ENCODE assay signal across 8 cellular contexts in the genomic region with DNA sequence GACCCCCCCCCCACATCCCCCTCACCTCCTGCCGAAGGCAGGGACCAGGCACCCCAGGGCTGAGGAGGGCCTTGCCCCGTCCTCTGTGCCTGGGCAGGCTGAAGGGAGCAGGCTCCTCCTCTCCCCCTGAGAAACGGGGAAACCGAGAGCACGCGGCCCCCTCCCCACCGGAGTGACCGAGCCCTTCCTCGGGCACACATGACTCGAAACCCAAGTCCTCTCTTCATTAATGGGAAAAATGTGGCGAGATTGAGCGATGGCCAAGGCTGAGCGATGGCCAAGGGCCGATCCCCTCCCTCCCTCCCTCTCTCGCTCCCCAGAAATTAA. TPM values are rescaled to one million over a fixed set of nuclear protein-coding genes. Genes with fewer than 3 reads are reported as not detected.
A peak's percentile ranks its signal among the peaks of the same experiment; 100 is the strongest.
DNase-seq lines count a peak whose midpoint lies in the region; ATAC-seq and TF ChIP-seq lines count a peak whose summit lies in the region.

No MANE protein-coding gene starts in this region.

- H3K27ac ChIP-seq in breast epithelium = peak overlapping the region; percentile 93 to 96
- H3K27ac ChIP-seq in left lung = peak overlapping the region; percentile 48 to 56
- no peak overlapping the region for H3K27ac ChIP-seq in subcutaneous abdominal adipose tissue (ENCODE audit: low read depth, low read length)

- DNase-seq in breast epithelium (ENCODE audit: low spot score in 2 of 2) = no peak
- no peak for DNase-seq in left lung
- no peak for DNase-seq in AML-193 (lab: John Stamatoyannopoulos, UW)
- DNase-seq in NCI-H187 (lab: John Stamatoyannopoulos, UW) = no peak

- intact Hi-C loops in breast epithelium (cut with DNase I; ENCODE audit: low total_unique reads) (no loop called here), left lung (cut with DNase I) (no loop called here)

- TF ChIP-seq EP300 in Ishikawa (IDR thresholded peaks at IDR 0.05; ENCODE audit: borderline replicate concordance) = no peak

- TF ChIP-seq CTCF in breast epithelium (IDR thresholded peaks at IDR 0.05) (no peak), left lung (IDR thresholded peaks at IDR 0.05) (no peak)

- H3K4me1 ChIP-seq in breast epithelium = peaks cover 20 to 48% of the 10 kb centered on the region in 2 donors
- peaks cover 35 to 54% of the 10 kb centered on the region in 2 donors for H3K4me1 ChIP-seq in left lung
- peaks cover 6 to 36% (median 28%) of the 10 kb centered on the region in 5 donors for H3K4me1 ChIP-seq in subcutaneous abdominal adipose tissue (ENCODE audit: control insufficient read depth in 5 of 5, insufficient read depth in 5 of 5, low read length in 5 of 5)

- no peak for TF ChIP-seq RAD21 in Ishikawa (IDR thresholded peaks at IDR 0.05; ENCODE audit: low read depth)

- no peaks in the 10 kb centered on the region for H3K27me3 ChIP-seq in breast epithelium
- H3K27me3 ChIP-seq in left lung = peaks cover 0 to 34% of the 10 kb centered on the region in 2 donors
- peaks cover 0 to 5% (median 2%) of the 10 kb centered on the region in 5 donors for H3K27me3 ChIP-seq in subcutaneous abdominal adipose tissue (ENCODE audit: control insufficient read depth in 5 of 5, insufficient read depth in 4 of 5, low read length in 5 of 5)

- H3K9me3 ChIP-seq in breast epithelium = no peaks in the 10 kb centered on the region
- no peaks in the 10 kb centered on the region for H3K9me3 ChIP-seq in left lung
- H3K9me3 ChIP-seq in subcutaneous abdominal adipose tissue (ENCODE audit: control insufficient read depth in 5 of 5, low read length in 5 of 5) = no peaks in the 10 kb centered on the region

- H3K4me3 ChIP-seq in breast epithelium (peak overlapping the region; percentile 37 to 67 (median 59)), left lung (peak overlapping the region; percentile 42 to 44), subcutaneous abdominal adipose tissue (ENCODE audit: low read depth in 1 of 5, low read length in 5 of 5) (peak overlapping the region in 4 of 5 donors; percentile 41 to 63 (median 51))

- H3K36me3 ChIP-seq in breast epithelium (no peaks in the 10 kb centered on the region), left lung (no peaks in the 10 kb centered on the region), subcutaneous abdominal adipose tissue (ENCODE audit: control insufficient read depth in 5 of 5, insufficient read depth in 5 of 5, low read length in 5 of 5) (peaks cover 0 to 11% (median 0%) of the 10 kb centered on the region in 5 donors)

- ATAC-seq in left lung (peak; percentile 10), HG03039 (IDR thresholded peaks at IDR 0.05; ENCODE audit: unreplicated experiment) (no peak), HG02884 (IDR thresholded peaks at IDR 0.05; ENCODE audit: unreplicated experiment) (no peak)

- no peak for TF ChIP-seq POLR2A in breast epithelium (IDR thresholded peaks at IDR 0.05)

- H3K9ac ChIP-seq in subcutaneous abdominal adipose tissue (ENCODE audit: low read length in 5 of 5) = no peak overlapping the region

TF ChIP-seq in Ishikawa, 13 proteins besides CTCF, POLR2A, EP300 and RAD21:
- TF ChIP-seq ZBTB7A (IDR thresholded peaks at IDR 0.05; ENCODE audit: low read depth) (peak; percentile 63; the same call in 1 of the 2 replicates), MAX (IDR thresholded peaks at IDR 0.05) (no peak)
TF ChIP-seq in Ishikawa: peak in this region for 1.

RNA-seq across cellular contexts. Expression of gene EPHB3, which starts 7.0 kb away (rescaled TPM):
- total RNA-seq in breast epithelium (10 to 100 TPM in 1 of 3 donors, 1 to 10 TPM in 1, under 1 TPM in 1; 0.32 to 25.3 (median 7.9) TPM), left lung (10 to 100 TPM in 1 of 2 donors, 1 to 10 TPM in 1; 8.1 to 23.7 TPM)
